ENCODE assay signal across 8 cellular contexts in genomic region chr3:136751259-136752045, GRCh38. TPM values are rescaled to one million over a fixed set of nuclear protein-coding genes. Genes with fewer than 3 reads are reported as not detected.
DNase-seq lines count a peak whose midpoint lies in the region; ATAC-seq lines count a peak whose summit lies in the region.

No MANE protein-coding gene starts in this region.

- no peaks in the 10 kb centered on the region for H3K27me3 ChIP-seq in mesendoderm (ENCODE audit: insufficient read depth, low read length, poor library complexity)

- H2BK120ac ChIP-seq in mesendoderm (ENCODE audit: low read depth, low read length): peak overlapping the region; percentile 97

- peaks cover 2% of the 10 kb centered on the region for H3K36me3 Mint-ChIP-seq in activated CD8-positive, alpha-beta memory T cell treated with anti-CD3 and anti-CD28 coated beads, Interleukin-2, amount 10 ng/mL, durations not matched to agents 7 days and 5 days
- H3K36me3 Mint-ChIP-seq in effector memory CD8-positive, alpha-beta T cell (ENCODE audit: insufficient read depth): peaks cover 27% of the 10 kb centered on the region

- peak overlapping the region; percentile 92 for H3K9ac ChIP-seq in mesendoderm (ENCODE audit: low read length)

- H3K27ac Mint-ChIP-seq in activated CD8-positive, alpha-beta memory T cell treated with anti-CD3 and anti-CD28 coated beads, Interleukin-2, amount 10 ng/mL, durations not matched to agents 7 days and 5 days: peak overlapping the region; percentile 95
- H3K27ac Mint-ChIP-seq in effector memory CD8-positive, alpha-beta T cell: peak overlapping the region; percentile 94 to 99

- H3K4ac ChIP-seq in mesendoderm (ENCODE audit: low read depth, low read length): peak overlapping the region; percentile 99

- H3K4me1 Mint-ChIP-seq in activated CD8-positive, alpha-beta memory T cell treated with anti-CD3 and anti-CD28 coated beads, Interleukin-2, amount 10 ng/mL, durations not matched to agents 7 days and 5 days: peaks cover 42% of the 10 kb centered on the region
- H3K4me1 Mint-ChIP-seq in effector memory CD8-positive, alpha-beta T cell (ENCODE audit: low read depth in 2 of 2): peaks cover 34 to 42% of the 10 kb centered on the region in 2 donors

- H3K79me2 ChIP-seq in mesendoderm (ENCODE audit: control insufficient read depth, insufficient read depth, low read length): peaks cover 33% of the 10 kb centered on the region

- WGBS in mesendoderm (ENCODE audit: extremely low coverage, insufficient coverage, low lambda C conversion rate): no CpG with 5 or more reads among the region's 77 CpGs

- no peaks in the 10 kb centered on the region for H3K9me3 Mint-ChIP-seq in activated CD8-positive, alpha-beta memory T cell treated with anti-CD3 and anti-CD28 coated beads, Interleukin-2, amount 10 ng/mL, durations not matched to agents 7 days and 5 days (ENCODE audit: low read depth)
- no peaks in the 10 kb centered on the region for H3K9me3 Mint-ChIP-seq in effector memory CD8-positive, alpha-beta T cell

- H2AK5ac ChIP-seq in mesendoderm (ENCODE audit: low read length): no peak overlapping the region

- peak overlapping the region; percentile 78 for H2BK5ac ChIP-seq in mesendoderm (ENCODE audit: low read length)

- peak overlapping the region; percentile 62 for H3K4me2 ChIP-seq in mesendoderm (ENCODE audit: low read length)

- no peak overlapping the region for H2BK15ac ChIP-seq in mesendoderm (replicated peaks; ENCODE audit: low read depth)

- H3K23ac ChIP-seq in mesendoderm (ENCODE audit: low read length): no peak overlapping the region

- no peaks in the 10 kb centered on the region for H3K27me3 Mint-ChIP-seq in activated CD8-positive, alpha-beta memory T cell treated with anti-CD3 and anti-CD28 coated beads, Interleukin-2, amount 10 ng/mL, durations not matched to agents 7 days and 5 days
- H3K27me3 Mint-ChIP-seq in effector memory CD8-positive, alpha-beta T cell: no peaks in the 10 kb centered on the region

- H3K27ac ChIP-seq in mesendoderm (ENCODE audit: low read depth, low read length): peak overlapping the region; percentile 97

- H3K4me3 ChIP-seq in mesendoderm (ENCODE audit: low read length): peak overlapping the region; percentile 79

- peak overlapping the region; percentile 100 for H3K18ac ChIP-seq in mesendoderm (ENCODE audit: low read length)

- DNase-seq in NK-92 treated with Interleukin-12 subunit alpha and Interleukin-12 subunit beta, amount 100 ng/mL, for 24 hours (lab: John Stamatoyannopoulos, UW): peak; percentile 66
- DNase-seq in NK-92 (lab: John Stamatoyannopoulos, UW; ENCODE audit: unreplicated experiment) (no peak), NOMO-1 treated with DMSO at 0.1 percent for 48 hours (lab: John Stamatoyannopoulos, UW; ENCODE audit: unreplicated experiment) (peak; percentile 71), mesendoderm (peak; percentile 92)
- peak; percentile 77 for DNase-seq in activated CD8-positive, alpha-beta memory T cell treated with anti-CD3 and anti-CD28 coated beads, Interleukin-2, amount 10 ng/mL, durations not matched to agents 7 days and 5 days
- DNase-seq in effector memory CD8-positive, alpha-beta T cell: peak; percentile 46 to 58 (median 49)
- DNase-seq in stimulated activated CD8-positive, alpha-beta memory T cell treated with anti-CD3 and anti-CD28 coated beads, Interleukin-15, amount 100 ng/mL, for 1 hour (ENCODE audit: low read depth): peak; percentile 41

- H3K4me1 ChIP-seq in mesendoderm (ENCODE audit: control insufficient read depth, low read depth, low read length): peaks cover 10% of the 10 kb centered on the region

- peak overlapping the region; percentile 85 for H3K4me3 Mint-ChIP-seq in activated CD8-positive, alpha-beta memory T cell treated with anti-CD3 and anti-CD28 coated beads, Interleukin-2, amount 10 ng/mL, durations not matched to agents 7 days and 5 days
- H3K4me3 Mint-ChIP-seq in effector memory CD8-positive, alpha-beta T cell: peak overlapping the region; percentile 90 to 96

- peak overlapping the region; percentile 91 for H4K8ac ChIP-seq in mesendoderm (ENCODE audit: low read depth, low read length)

- ATAC-seq in HG03521 (IDR thresholded peaks at IDR 0.05; ENCODE audit: unreplicated experiment): peak; percentile 6
- peak; percentile 14 for ATAC-seq in activated CD8-positive, alpha-beta memory T cell treated with anti-CD3 and anti-CD28 coated beads, Interleukin-2, amount 10 ng/mL, durations not matched to agents 7 days and 5 days
- ATAC-seq in effector memory CD8-positive, alpha-beta T cell (replicated peaks): peak; percentile 28

- no peaks in the 10 kb centered on the region for H3K36me3 ChIP-seq in mesendoderm (ENCODE audit: control insufficient read depth, insufficient read depth, low read length)

- H4K5ac ChIP-seq in mesendoderm (ENCODE audit: low read length): peak overlapping the region; percentile 56

- peak overlapping the region; percentile 94 for H3K56ac ChIP-seq in mesendoderm (ENCODE audit: low read length)

- CTCF ChIA-PET in activated CD8-positive, alpha-beta memory T cell treated with anti-CD3 and anti-CD28 coated beads, Interleukin-2, amount 10 ng/mL, durations not matched to agents 7 days and 5 days (lab: Charles Lee): interaction anchor here (0.6 to 9.5 kb wide), 39 partner anchors 12 to 684 kb away, joined by 3 to 171 read pairs (median 6); partner anchors contain the start of genes MSL2 and NCK1

- no peaks in the 10 kb centered on the region for H3K79me1 ChIP-seq in mesendoderm (ENCODE audit: low read length)

RNA-seq across cellular contexts. Expression of gene STAG1, which starts 0.7 kb away (rescaled TPM):
- total RNA-seq in activated CD8-positive, alpha-beta memory T cell treated with anti-CD3 and anti-CD28 coated beads, Interleukin-2, amount 10 ng/mL, durations not matched to agents 7 days and 5 days: 10 to 100 TPM; 41.2 to 44.8 TPM
- 13.9 TPM for polyA plus RNA-seq in mesendoderm (2013, experiment 1 of 2)
- 14.0 TPM for polyA plus RNA-seq in mesendoderm (2013, experiment 2 of 2)
